ENCODE assay signal across 25 cellular contexts in the genomic region with DNA sequence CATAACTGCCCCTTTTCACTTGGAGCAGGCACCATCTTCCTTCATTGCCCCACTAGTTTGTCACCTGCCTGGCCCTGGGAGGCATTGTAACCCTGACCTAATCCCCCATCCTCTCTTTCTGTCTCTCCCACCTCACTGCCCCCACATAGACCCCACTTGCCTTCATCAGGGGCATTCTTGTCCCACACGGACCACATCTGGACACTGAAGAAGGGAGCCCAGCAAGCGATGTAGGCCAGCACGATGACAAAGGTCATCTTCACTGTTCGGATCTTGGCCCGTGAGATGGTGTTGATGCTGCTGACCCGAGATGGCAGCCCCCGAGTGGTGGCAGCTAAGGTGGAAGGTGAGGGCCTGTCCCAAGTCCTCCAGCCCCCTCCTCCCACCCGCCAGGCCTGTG. TPM values are rescaled to one million over a fixed set of nuclear protein-coding genes. Genes with fewer than 3 reads are reported as not detected.
DNase-seq lines count a peak whose midpoint lies in the region; ATAC-seq and TF ChIP-seq lines count a peak whose summit lies in the region.
"Had no signal": no experiment of that assay in that cellular context is flagged by ENCODE, and none has a peak within 500 bp of the region (broad histone marks: within the 10 kb centered on the region; RNA-seq: fewer than 3 reads in every experiment).

No MANE protein-coding gene starts in this region.

- TF ChIP-seq CTCF in neural progenitor cell (IDR thresholded peaks at IDR 0.05): no peak
- no peak for TF ChIP-seq CTCF in type B pancreatic cell (conservative IDR thresholded peaks at IDR 0.05)

- H3K27ac Mint-ChIP-seq in neural progenitor cell (peak overlapping the region; percentile 31), type B pancreatic cell (no peak overlapping the region), T-helper 17 cell (no peak overlapping the region)

- peaks cover 4% of the 10 kb centered on the region for H3F3A ChIP-seq in neural progenitor cell (ENCODE audit: low read depth)

- H3K4me1 ChIP-seq in endocrine pancreas (ENCODE audit: control insufficient read depth, insufficient read depth, low read length) (no peaks in the 10 kb centered on the region), neural progenitor cell (peaks cover 6% of the 10 kb centered on the region)

- no peaks in the 10 kb centered on the region for H3K79me2 ChIP-seq in neural progenitor cell (ENCODE audit: low read depth)

- no peak for ATAC-seq in T-helper 17 cell
- ATAC-seq: K562, PC-3 had no signal

- H3K36me3 ChIP-seq in endocrine pancreas (ENCODE audit: control insufficient read depth, insufficient read depth, low read length): no peaks in the 10 kb centered on the region
- no peaks in the 10 kb centered on the region for H3K36me3 ChIP-seq in neural progenitor cell

- H3K27me3 ChIP-seq in endocrine pancreas (ENCODE audit: control insufficient read depth, insufficient read depth, low read length): no peaks in the 10 kb centered on the region
- H3K27me3 ChIP-seq in neural progenitor cell: peaks cover 54% of the 10 kb centered on the region

- no peaks in the 10 kb centered on the region for H3K9me3 ChIP-seq in endocrine pancreas (ENCODE audit: control insufficient read depth, low read length)
- peaks cover 10% of the 10 kb centered on the region for H3K9me3 ChIP-seq in neural progenitor cell (ENCODE audit: low read depth)
- no peaks in the 10 kb centered on the region for H3K9me3 ChIP-seq in T-helper 17 cell (ENCODE audit: control insufficient read depth, low read length, poor library complexity, severe bottlenecking)

- no peaks in the 10 kb centered on the region for H4K20me1 ChIP-seq in neural progenitor cell (ENCODE audit: low read depth)

- H3K4me3 Mint-ChIP-seq in neural progenitor cell: peak overlapping the region; percentile 20
- H3K4me3 Mint-ChIP-seq in type B pancreatic cell: peak overlapping the region; percentile 9
- H3K4me3 Mint-ChIP-seq in T-helper 17 cell: no peak overlapping the region

- H3K9ac ChIP-seq in endocrine pancreas (ENCODE audit: control insufficient read depth, insufficient read depth, low read length) (no peak overlapping the region), neural progenitor cell (no peak overlapping the region)

- no peak overlapping the region for H3K27ac ChIP-seq in neural progenitor cell
- H3K27ac ChIP-seq: C4-2B, SK-N-MC had no signal

- in situ Hi-C loops in ACHN (cut with HindIII; ENCODE audit: low pct_ligation_motif_present, low pct_unique_long_range_greater_than_20kb, low sequenced_read_pairs): no loop called here

- H2AFZ ChIP-seq in neural progenitor cell (replicated peaks): no peak overlapping the region

- H3K4me1 Mint-ChIP-seq in neural progenitor cell: peaks cover 27% of the 10 kb centered on the region
- H3K4me1 Mint-ChIP-seq in type B pancreatic cell (ENCODE audit: unreplicated experiment): peaks cover 16% of the 10 kb centered on the region
- peaks cover 12% of the 10 kb centered on the region for H3K4me1 Mint-ChIP-seq in T-helper 17 cell

- peak overlapping the region; percentile 9 for H3K4me3 ChIP-seq in endocrine pancreas (ENCODE audit: control insufficient read depth, insufficient read depth, low read length)
- H3K4me3 ChIP-seq in neural progenitor cell: no peak overlapping the region
- H3K4me3 ChIP-seq: K562, SK-N-MC had no signal

- no peaks in the 10 kb centered on the region for H3K36me3 Mint-ChIP-seq in neural progenitor cell
- no peaks in the 10 kb centered on the region for H3K36me3 Mint-ChIP-seq in type B pancreatic cell
- H3K36me3 Mint-ChIP-seq in T-helper 17 cell (ENCODE audit: low read depth): peaks cover 10% of the 10 kb centered on the region

- DNase-seq in activated CD8-positive, alpha-beta memory T cell treated with anti-CD3 and anti-CD28 coated beads, Interleukin-2, amount 50 U/mL, for 48 hours: peak; percentile 29
- no peak for DNase-seq in activated CD8-positive, alpha-beta memory T cell treated with anti-CD3 and anti-CD28 coated beads, Interleukin-2, amount 50 U/mL, for 4 hours
- DNase-seq in neural progenitor cell (ENCODE audit: low spot score) (no peak), type B pancreatic cell (ENCODE audit: extremely low spot score, unreplicated experiment) (no peak), ACHN (no peak), NAMALWA (ENCODE audit: low spot score) (no peak), T-helper 17 cell (no peak)
- DNase-seq: 8988T, AML-193, GDM1, MM.1S, NCI-H1092, NCI-H1436, NCI-H187 treated with DMSO at 0.1 percent for 48 hours, NCI-H2107, NCI-H69, PC-3, SHP77 treated with DMSO at 0.1 percent for 48 hours had no signal

- peaks cover 12% of the 10 kb centered on the region for H3K9me3 Mint-ChIP-seq in neural progenitor cell
- peaks cover 5% of the 10 kb centered on the region for H3K9me3 Mint-ChIP-seq in type B pancreatic cell

- no peak overlapping the region for H3K4me2 ChIP-seq in neural progenitor cell

- H3K27me3 Mint-ChIP-seq in neural progenitor cell (ENCODE audit: insufficient read depth, low read depth) (peaks cover 40% of the 10 kb centered on the region), type B pancreatic cell (peaks cover 60% of the 10 kb centered on the region), T-helper 17 cell (peaks cover 70% of the 10 kb centered on the region)

RNA-seq across cellular contexts. Expression of gene AVPR1B, which starts 1.4 kb away (rescaled TPM):
- total RNA-seq in neural progenitor cell (ENCODE audit: low replicate concordance) (not detected in 2 replicates), type B pancreatic cell (ENCODE audit: low replicate concordance) (0.87 and 1.0 TPM in 2 replicates), T-helper 17 cell (not detected)
- total RNA-seq: H7, K562, NCI-H460, RPMI7951 had no signal
